26 cellular contexts compared by ENCODE assay signal in genomic region chr12:93912086-93912733, GRCh38.
A peak's percentile ranks its signal among the peaks of the same experiment; 100 is the strongest.
DNase-seq lines count a peak whose midpoint lies in the region; ATAC-seq, FAIRE-seq and TF ChIP-seq lines count a peak whose summit lies in the region.
"Had no signal": no experiment of that assay in that cellular context is flagged by ENCODE, and none has a peak within 500 bp of the region (broad histone marks: within the 10 kb centered on the region; RNA-seq: fewer than 3 reads in every experiment).

No MANE protein-coding gene starts in this region.

- H4K20me1 ChIP-seq in K562 (replicated peaks; ENCODE audit: control insufficient read depth, insufficient read depth, low read length) (no peaks in the 10 kb centered on the region), hepatocyte (ENCODE audit: insufficient read depth, poor library complexity, severe bottlenecking) (no peaks in the 10 kb centered on the region), PC-9 (ENCODE audit: insufficient read depth) (no peaks in the 10 kb centered on the region)

- H2AFZ ChIP-seq in K562 (ENCODE audit: low read depth, low read length) (peak overlapping the region; percentile 34), hepatocyte (no peak overlapping the region), PC-9 (no peak overlapping the region)
- H2AFZ ChIP-seq: GM23338 had no signal

- 17% methylated on average over 6 of the region's 6 CpGs for WGBS in K562 (ENCODE audit: insufficient coverage, low coverage, missing lambda C conversion rate)
- 84% methylated on average over 6 of the region's 6 CpGs for WGBS in hepatocyte (ENCODE audit: low lambda C conversion rate, missing lambda C conversion rate)

- 0 out of 2 replicates have a peak, but pooled peaks cover 2% of the 10 kb centered on the region for H3F3A ChIP-seq in PC-9 (ENCODE audit: insufficient read depth, low read depth)

- in situ Hi-C loops in K562 (cut with MboI) = no loop called here

- TF ChIP-seq EP300 in K562 (IDR thresholded peaks at IDR 0.05; ENCODE audit: low read length) = peak; percentile 83

- DNase-seq in NCI-H226 (peak; percentile 78), K562 (ENCODE audit: extremely low read depth in 1 of 4, low spot score in 3 of 4) (peak in 2 of 4 experiments; percentile 21 to 41), hepatocyte (ENCODE audit: low spot score) (peak; percentile 25), omental fat pad (ENCODE audit: low spot score) (no peak), PC-9 (no peak), left ventricle myocardium superior (no peak), HCEC 1CT (no peak)
- DNase-seq: CD8-positive, alpha-beta memory T cell; DMS 273 treated with DMSO at 0.1 percent for 48 hours; DMS79; EL; GDM1; H9; KG1; MG63; NCI-H1417; NCI-H1694; NCI-H2029 treated with DMSO at 0.1 percent for 48 hours; NCI-H524; Peyer's patch; SHP77 treated with DMSO at 0.1 percent for 48 hours had no signal

- CTCF ChIA-PET in K562 (lab: Yijun Ruan, JAX; ENCODE audit: low intra/inter-chr PET ratio) (no interaction called here), PC-9 (lab: Charles Lee) (no interaction called here)

- no peak overlapping the region for H3K9ac ChIP-seq in K562 (ENCODE audit: insufficient read depth in 1 of 2, low read depth in 2 of 2, low read length in 2 of 2)

- no peaks in the 10 kb centered on the region for H3K36me3 ChIP-seq in K562 (ENCODE audit: control insufficient read depth, insufficient read depth, low read length)
- no peaks in the 10 kb centered on the region for H3K36me3 ChIP-seq in hepatocyte (replicated peaks; ENCODE audit: insufficient read depth, low read depth)
- no peaks in the 10 kb centered on the region for H3K36me3 ChIP-seq in PC-9 (ENCODE audit: low read depth)
- H3K36me3 ChIP-seq: MG63, Peyer's patch had no signal

- H3K27me3 ChIP-seq in K562 (ENCODE audit: control insufficient read depth in 2 of 2, insufficient read depth in 2 of 2, low read length in 2 of 2) (no peaks in the 10 kb centered on the region), hepatocyte (no peaks in the 10 kb centered on the region), PC-9 (ENCODE audit: insufficient read depth, low read depth) (no peaks in the 10 kb centered on the region)
- H3K27me3 ChIP-seq: MG63, Peyer's patch had no signal

- peak overlapping the region; percentile 51; the same call in 1 of the 2 replicates for H3K4me2 ChIP-seq in K562 (ENCODE audit: insufficient read depth, low read length)
- no peak overlapping the region for H3K4me2 ChIP-seq in hepatocyte
- H3K4me2 ChIP-seq in PC-9 = no peak overlapping the region
- H3K4me2 ChIP-seq: A549, GM23338 had no signal

- FAIRE-seq in K562 (lab: Jason Lieb, UNC) = no peak
- FAIRE-seq: A549, GM12878, HTR-8/SVneo had no signal

- peak; percentile 86 for ATAC-seq in K562
- ATAC-seq in omental fat pad (ENCODE audit: low FRiP score) = peak; percentile 13
- no peak for ATAC-seq in left ventricle myocardium superior
- ATAC-seq: A549, GM12878, GM23338 had no signal

- H3K9me2 ChIP-seq in hepatocyte (replicated peaks; ENCODE audit: insufficient read depth) (no peaks in the 10 kb centered on the region), PC-9 (ENCODE audit: insufficient read depth) (peaks cover 6% of the 10 kb centered on the region; the same call in 1 of the 2 replicates)

- peak in 1 of 2 experiments; percentile 22; a peak in 2 of 4 replicates for TF ChIP-seq RAD21 in K562 (CRISPR knock-in tag; conservative IDR thresholded peaks at IDR 0.05 in 1 of 2, IDR thresholded peaks at IDR 0.05 in 1 of 2)

- H3K4me3 ChIP-seq in K562 (no peak overlapping the region), hepatocyte (no peak overlapping the region), PC-9 (no peak overlapping the region)
- H3K4me3 ChIP-seq: A549, GM12878, GM23338, MG63, Peyer's patch had no signal

- H3K4me1 ChIP-seq in K562 (replicated peaks in 1 of 2; ENCODE audit: control insufficient read depth in 2 of 2, insufficient read depth in 2 of 2, low read length in 2 of 2) = peaks cover 0 to 18% of the 10 kb centered on the region in 2 experiments; a peak in 3 of 5 replicates
- H3K4me1 ChIP-seq in hepatocyte (ENCODE audit: insufficient read depth) = no peaks in the 10 kb centered on the region
- H3K4me1 ChIP-seq in PC-9 (replicated peaks; ENCODE audit: insufficient read depth) = no peaks in the 10 kb centered on the region; the same call in 1 of the 2 replicates
- H3K4me1 ChIP-seq: Peyer's patch had no signal

- TF ChIP-seq POLR2A in K562 (conservative IDR thresholded peaks at IDR 0.05) = no peak

- no peaks in the 10 kb centered on the region for H3K9me1 ChIP-seq in K562 (ENCODE audit: control insufficient read depth, insufficient read depth, low read length)

- H3K27ac ChIP-seq in K562 (ENCODE audit: extremely low read depth, low read depth, low read length) (no peak overlapping the region; the same call in 2 of the 3 replicates), hepatocyte (no peak overlapping the region), PC-9 (no peak overlapping the region)
- H3K27ac ChIP-seq: A549, C4-2B, Peyer's patch had no signal

- H3K79me2 ChIP-seq in K562 (ENCODE audit: control insufficient read depth, insufficient read depth, low read length) (no peaks in the 10 kb centered on the region), hepatocyte (no peaks in the 10 kb centered on the region), PC-9 (ENCODE audit: low read depth) (no peaks in the 10 kb centered on the region)

- BruUV-seq in K562 (replicated peaks; lab: Mats Ljungman, UMichigan) = no TSS peak
- no TSS peak for BruUV-seq in PC-9 (replicated peaks; lab: Mats Ljungman, UMichigan)

- TF ChIP-seq CTCF in K562 (IDR thresholded peaks at IDR 0.05 in 2 of 3, conservative IDR thresholded peaks at IDR 0.05 in 1 of 3; ENCODE audit: insufficient read depth in 2 of 3, low read depth in 1 of 3, low read length in 3 of 3) (no peak), hepatocyte (IDR thresholded peaks at IDR 0.05; ENCODE audit: poor library complexity) (no peak), omental fat pad (IDR thresholded peaks at IDR 0.05) (no peak), PC-9 (conservative IDR thresholded peaks at IDR 0.05) (no peak)

- POLR2A ChIA-PET in K562 (lab: Yijun Ruan, JAX) (interaction anchor here (0.6 to 2.2 kb wide), 3 partner anchors 12 to 87 kb away, joined by 3 to 7 read pairs (median 3); no protein-coding TSS in a partner anchor), PC-9 (lab: Charles Lee; ENCODE audit: unreplicated experiment) (no interaction called here)

- intact Hi-C loops in K562 (cut with micrococcal nuclease) (no loop called here), PC-9 (cut with micrococcal nuclease; ENCODE audit: unreplicated experiment) (no loop called here), left ventricle myocardium superior (cut with micrococcal nuclease) (no loop called here)

- H3K9me3 ChIP-seq in K562 (replicated peaks; ENCODE audit: control insufficient read depth, insufficient read depth, low read depth, low read length) = no peaks in the 10 kb centered on the region
- H3K9me3 ChIP-seq in hepatocyte (ENCODE audit: low read depth) = no peaks in the 10 kb centered on the region
- H3K9me3 ChIP-seq in PC-9 (ENCODE audit: insufficient read depth, low read depth) = no peaks in the 10 kb centered on the region
- H3K9me3 ChIP-seq: A549, MG63, Peyer's patch had no signal

TF ChIP-seq in K562, 482 proteins besides CTCF, POLR2A, EP300 and RAD21 (continues in another document):
- TF ChIP-seq ZNF644 (tag; IDR thresholded peaks at IDR 0.05; ENCODE audit: low read depth) = peak; percentile 59; the same call in 1 of the 2 replicates
- no peak for TF ChIP-seq NELFE (IDR thresholded peaks at IDR 0.05; ENCODE audit: insufficient read depth, insufficient read length)
- peak; percentile 43; the same call in 1 of the 2 replicates for TF ChIP-seq ZNF766 (CRISPR knock-in tag; conservative IDR thresholded peaks at IDR 0.05)
- peak; percentile 14; the same call in 1 of the 2 replicates for TF ChIP-seq ESRRA (IDR thresholded peaks at IDR 0.05; ENCODE audit: borderline replicate concordance, low read depth)
- peak; percentile 15 for TF ChIP-seq HDAC3 (IDR thresholded peaks at IDR 0.05; ENCODE audit: borderline replicate concordance, partially characterized antibody)
- TF ChIP-seq NR2C1 (IDR thresholded peaks at IDR 0.05) = no peak
- TF ChIP-seq NR2C1 (tag; IDR thresholded peaks at IDR 0.05) = no peak
- peak; percentile 55; the same call in 1 of the 2 replicates for TF ChIP-seq MEF2D (tag; conservative IDR thresholded peaks at IDR 0.05; ENCODE audit: low read depth)
- peak; percentile 99 for TF ChIP-seq BCOR (IDR thresholded peaks at IDR 0.05)
- 0 out of 2 replicates have a peak, but pooled peaks have one; percentile 33 for TF ChIP-seq ZNF311 (CRISPR knock-in tag; IDR thresholded peaks at IDR 0.05)

Comparison
In these comparisons a context has a peak if more than half of its experiments do, and no peak if none do; other contexts are left out.
1. DNase-seq: peak in NCI-H226 (single experiment) and hepatocyte (single experiment); none in omental fat pad (single experiment), PC-9 (0 of 2), left ventricle myocardium superior (single experiment) and HCEC 1CT (single experiment).